In the genomic region with DNA sequence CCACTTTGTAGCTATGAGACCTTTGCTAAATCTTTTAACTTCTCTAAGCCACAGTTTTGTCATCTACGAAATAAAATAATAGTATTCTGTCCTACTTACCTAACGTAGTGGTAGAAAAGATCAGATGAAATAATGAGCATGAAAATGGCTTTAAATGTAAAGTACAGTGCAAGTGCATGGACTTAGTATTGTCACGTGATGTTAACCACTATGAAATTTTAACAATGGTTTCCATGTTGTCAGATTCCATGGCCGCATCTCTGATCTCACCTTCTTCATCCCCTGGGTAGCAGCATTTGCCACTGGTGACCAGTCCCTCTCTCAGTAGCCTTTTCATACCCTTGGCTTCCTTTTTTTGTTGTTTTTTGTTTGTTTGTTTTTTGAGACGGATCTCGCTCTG, we compare ENCODE assay signal across 9 cellular contexts.
"Had no signal": no experiment of that assay in that cellular context is flagged by ENCODE, and none has a peak within 500 bp of the region (broad histone marks: within the 10 kb centered on the region; RNA-seq: fewer than 3 reads in every experiment).

No MANE protein-coding gene starts in this region.

- H3K4me3 ChIP-seq: GM23248, GM23338 had no signal

- H2AFZ ChIP-seq: GM23248, GM23338 had no signal

- DNase-seq: GOT3, H7, H9, HCEC 1CT, HFFc6 had no signal

- H3K27ac ChIP-seq: GM23248 had no signal

- H3K9ac ChIP-seq: GM23248 had no signal

- ATAC-seq: GM23338, HCT116 had no signal

- FAIRE-seq: H1 had no signal

- H3K4me2 ChIP-seq: GM23338 had no signal
